In genomic region chr19:57886046-57886445, GRCh38 we compare ENCODE assay signal across 25 cellular contexts. TPM values are rescaled to one million over a fixed set of nuclear protein-coding genes. Genes with fewer than 3 reads are reported as not detected.
DNase-seq lines count a peak whose midpoint lies in the region; ATAC-seq and TF ChIP-seq lines count a peak whose summit lies in the region.
"Had no signal": no experiment of that assay in that cellular context is flagged by ENCODE, and none has a peak within 500 bp of the region (broad histone marks: within the 10 kb centered on the region; RNA-seq: fewer than 3 reads in every experiment).

No MANE protein-coding gene starts in this region.

- TF ChIP-seq CTCF in smooth muscle cell (IDR thresholded peaks at IDR 0.05; ENCODE audit: borderline replicate concordance, insufficient read depth, poor library complexity, severe bottlenecking) = no peak

- no peak overlapping the region for H3K9ac ChIP-seq in smooth muscle cell (ENCODE audit: low read depth)

- CTCF ChIA-PET in activated CD8-positive, alpha-beta T cell treated with anti-CD3 and anti-CD28 coated beads, Interleukin-2, amount 10 ng/mL, durations not matched to agents 7 days and 5 days (lab: Charles Lee) = no interaction called here

- H3K79me2 ChIP-seq in smooth muscle cell (ENCODE audit: low read depth) = peaks cover 55% of the 10 kb centered on the region

- no peak overlapping the region for H2AFZ ChIP-seq in smooth muscle cell (ENCODE audit: low read depth)

- H3K4me1 Mint-ChIP-seq in activated naive CD8-positive, alpha-beta T cell treated with anti-CD3 and anti-CD28 coated beads, Interleukin-2, amount 50 U/mL, for 24 hours = peaks cover 32% of the 10 kb centered on the region
- H3K4me1 Mint-ChIP-seq in memory B cell = peaks cover 18% of the 10 kb centered on the region
- peaks cover 25% of the 10 kb centered on the region for H3K4me1 Mint-ChIP-seq in activated CD8-positive, alpha-beta T cell treated with anti-CD3 and anti-CD28 coated beads, Interleukin-2, amount 10 ng/mL, durations not matched to agents 7 days and 5 days (ENCODE audit: low read depth)

- H3K9me3 Mint-ChIP-seq in activated naive CD8-positive, alpha-beta T cell treated with anti-CD3 and anti-CD28 coated beads, Interleukin-2, amount 50 U/mL, for 24 hours = peaks cover 29% of the 10 kb centered on the region
- peaks cover 2% of the 10 kb centered on the region for H3K9me3 Mint-ChIP-seq in memory B cell
- peaks cover 15% of the 10 kb centered on the region for H3K9me3 Mint-ChIP-seq in activated CD8-positive, alpha-beta T cell treated with anti-CD3 and anti-CD28 coated beads, Interleukin-2, amount 10 ng/mL, durations not matched to agents 7 days and 5 days (ENCODE audit: insufficient read depth)

- no peak overlapping the region for H3K27ac Mint-ChIP-seq in activated naive CD8-positive, alpha-beta T cell treated with anti-CD3 and anti-CD28 coated beads, Interleukin-2, amount 50 U/mL, for 24 hours
- no peak overlapping the region for H3K27ac Mint-ChIP-seq in memory B cell
- H3K27ac Mint-ChIP-seq in activated CD8-positive, alpha-beta T cell treated with anti-CD3 and anti-CD28 coated beads, Interleukin-2, amount 10 ng/mL, durations not matched to agents 7 days and 5 days = no peak overlapping the region
- H3K27ac Mint-ChIP-seq: IgD-negative memory B cell; T-helper 1 cell treated with Interleukin-12 subunit alpha and Interleukin-12 subunit beta and Interleukin-4 antibody, amounts not matched to agents 30 μg/mL and 1 μg/mL, for 36 hours had no signal

- POLR2A ChIA-PET in activated CD8-positive, alpha-beta T cell treated with anti-CD3 and anti-CD28 coated beads, Interleukin-2, amount 10 ng/mL, durations not matched to agents 7 days and 5 days (lab: Charles Lee) = no interaction called here

- no peak overlapping the region for H3K4me2 ChIP-seq in smooth muscle cell

- peaks cover 64% of the 10 kb centered on the region for H3K36me3 Mint-ChIP-seq in activated naive CD8-positive, alpha-beta T cell treated with anti-CD3 and anti-CD28 coated beads, Interleukin-2, amount 50 U/mL, for 24 hours (ENCODE audit: low read depth)
- peaks cover 29% of the 10 kb centered on the region for H3K36me3 Mint-ChIP-seq in memory B cell
- H3K36me3 Mint-ChIP-seq in activated CD8-positive, alpha-beta T cell treated with anti-CD3 and anti-CD28 coated beads, Interleukin-2, amount 10 ng/mL, durations not matched to agents 7 days and 5 days (ENCODE audit: low read depth) = peaks cover 70% of the 10 kb centered on the region

- H3K27me3 ChIP-seq in right cardiac atrium (ENCODE audit: control insufficient read depth, insufficient read depth) (no peaks in the 10 kb centered on the region), smooth muscle cell (ENCODE audit: low read depth) (no peaks in the 10 kb centered on the region)
- H3K27me3 ChIP-seq: dorsolateral prefrontal cortex, vagina had no signal

- H3K9me3 ChIP-seq in right cardiac atrium (ENCODE audit: control insufficient read depth, low read length) = no peaks in the 10 kb centered on the region
- no peaks in the 10 kb centered on the region for H3K9me3 ChIP-seq in smooth muscle cell (replicated peaks; ENCODE audit: low read depth)

- no peaks in the 10 kb centered on the region for H3F3A ChIP-seq in smooth muscle cell (ENCODE audit: low read depth)

- H3K4me3 ChIP-seq in right cardiac atrium (ENCODE audit: low read length) (no peak overlapping the region), smooth muscle cell (no peak overlapping the region)
- H3K4me3 ChIP-seq: mucosa of descending colon, vagina had no signal

- H3K4me1 ChIP-seq in right cardiac atrium (ENCODE audit: control insufficient read depth, insufficient read depth, low read length) = no peaks in the 10 kb centered on the region
- peaks cover 13% of the 10 kb centered on the region for H3K4me1 ChIP-seq in smooth muscle cell (ENCODE audit: low read depth)

- no peaks in the 10 kb centered on the region for H3K27me3 Mint-ChIP-seq in activated naive CD8-positive, alpha-beta T cell treated with anti-CD3 and anti-CD28 coated beads, Interleukin-2, amount 50 U/mL, for 24 hours
- no peaks in the 10 kb centered on the region for H3K27me3 Mint-ChIP-seq in memory B cell
- H3K27me3 Mint-ChIP-seq in activated CD8-positive, alpha-beta T cell treated with anti-CD3 and anti-CD28 coated beads, Interleukin-2, amount 10 ng/mL, durations not matched to agents 7 days and 5 days (ENCODE audit: low read depth) = no peaks in the 10 kb centered on the region
- H3K27me3 Mint-ChIP-seq: central memory CD8-positive, alpha-beta T cell; IgD-negative memory B cell had no signal

- H4K20me1 ChIP-seq in smooth muscle cell (ENCODE audit: low read depth) = peaks cover 7% of the 10 kb centered on the region

- ATAC-seq in right cardiac atrium = no peak
- no peak for ATAC-seq in Right ventricle myocardium inferior
- no peak for ATAC-seq in activated naive CD8-positive, alpha-beta T cell treated with anti-CD3 and anti-CD28 coated beads, Interleukin-2, amount 50 U/mL, for 24 hours
- no peak for ATAC-seq in memory B cell (ENCODE audit: low read depth)
- no peak for ATAC-seq in HG03025 (IDR thresholded peaks at IDR 0.05; ENCODE audit: low FRiP score, unreplicated experiment)
- ATAC-seq in activated CD8-positive, alpha-beta T cell treated with anti-CD3 and anti-CD28 coated beads, Interleukin-2, amount 10 ng/mL, durations not matched to agents 7 days and 5 days = no peak
- ATAC-seq: mucosa of descending colon had no signal

- intact Hi-C loops in right cardiac atrium (cut with DNase I) = no loop called here
- intact Hi-C loops in Right ventricle myocardium inferior (cut with DNase I) = no loop called here

- 54% methylated on average over 3 of the region's 3 CpGs for WGBS in right cardiac atrium
- WGBS in smooth muscle cell (ENCODE audit: low lambda C conversion rate) = 79% methylated on average over 3 of the region's 3 CpGs

- no peak for DNase-seq in right cardiac atrium
- no peak for DNase-seq in Right ventricle myocardium inferior (ENCODE audit: missing footprints)
- no peak for DNase-seq in activated naive CD8-positive, alpha-beta T cell treated with anti-CD3 and anti-CD28 coated beads, Interleukin-2, amount 50 U/mL, for 24 hours
- no peak for DNase-seq in memory B cell (ENCODE audit: low spot score in 2 of 2)
- no peak for DNase-seq in activated CD8-positive, alpha-beta T cell treated with anti-CD3 and anti-CD28 coated beads, Interleukin-2, amount 10 ng/mL, durations not matched to agents 7 days and 5 days
- DNase-seq in smooth muscle cell (lab: John Stamatoyannopoulos, UW; ENCODE audit: unreplicated experiment) = no peak
- no peak for DNase-seq in NOMO-1 treated with DMSO at 0.1 percent for 48 hours (lab: John Stamatoyannopoulos, UW; ENCODE audit: unreplicated experiment)
- DNase-seq: activated CD8-positive, alpha-beta memory T cell treated with anti-CD3 and anti-CD28 coated beads, Interleukin-2, amount 50 U/mL, for 48 hours; activated gamma-delta T cell treated with Interleukin-2 at 50 U/mL for 16 hours; C1 segment of cervical spinal cord; dorsolateral prefrontal cortex; GDM1; MM.1S; mucosa of descending colon; NCI-H2171; NCI-H69; occipital lobe; SHP77 treated with DMSO at 0.1 percent for 48 hours; substantia nigra had no signal

- H3K36me3 ChIP-seq in smooth muscle cell (ENCODE audit: low read depth) = no peaks in the 10 kb centered on the region

- H3K27ac ChIP-seq in right cardiac atrium (ENCODE audit: low read length) = peak overlapping the region; percentile 9
- H3K27ac ChIP-seq in smooth muscle cell (ENCODE audit: low read depth) = no peak overlapping the region
- H3K27ac ChIP-seq: dorsolateral prefrontal cortex, epithelial cell of prostate, vagina had no signal

- H3K4me3 Mint-ChIP-seq in activated naive CD8-positive, alpha-beta T cell treated with anti-CD3 and anti-CD28 coated beads, Interleukin-2, amount 50 U/mL, for 24 hours = peak overlapping the region; percentile 0
- peak overlapping the region; percentile 2 for H3K4me3 Mint-ChIP-seq in memory B cell
- H3K4me3 Mint-ChIP-seq in activated CD8-positive, alpha-beta T cell treated with anti-CD3 and anti-CD28 coated beads, Interleukin-2, amount 10 ng/mL, durations not matched to agents 7 days and 5 days = no peak overlapping the region
- H3K4me3 Mint-ChIP-seq: T-helper 1 cell treated with Interleukin-12 subunit alpha and Interleukin-12 subunit beta and Interleukin-4 antibody, amounts not matched to agents 30 μg/mL and 1 μg/mL, for 36 hours had no signal

RNA-seq across cellular contexts. Expression of gene ZNF814, which starts 2.8 kb away (rescaled TPM):
- total RNA-seq in right cardiac atrium (10 to 100 TPM in 3 of 4 donors, 1 to 10 TPM in 1; 9.5 to 13.8 (median 12.3) TPM), Right ventricle myocardium inferior (12.7 TPM), smooth muscle cell (9.6 and 16.7 TPM in 2 replicates)
- polyA plus RNA-seq in right cardiac atrium (13.0 TPM), smooth muscle cell (9.7 and 13.5 TPM in 2 replicates)
- total RNA-seq in activated CD8-positive, alpha-beta T cell treated with anti-CD3 and anti-CD28 coated beads, Interleukin-2, amount 10 ng/mL, durations not matched to agents 7 days and 5 days = 10 to 100 TPM; 26.2 to 29.0 TPM

RNA-seq across cellular contexts. Expression of gene ZNF417, which starts 30.3 kb away (rescaled TPM):
- 10 to 100 TPM; 10.2 to 12.7 (median 11.8) TPM for total RNA-seq in right cardiac atrium
- polyA plus RNA-seq in right cardiac atrium = 4.6 TPM
- 9.5 TPM for total RNA-seq in Right ventricle myocardium inferior
- total RNA-seq in activated CD8-positive, alpha-beta T cell treated with anti-CD3 and anti-CD28 coated beads, Interleukin-2, amount 10 ng/mL, durations not matched to agents 7 days and 5 days = 10 to 100 TPM; 21.1 to 21.4 TPM
- 9.8 and 12.0 TPM in 2 replicates for total RNA-seq in smooth muscle cell
- 2.6 and 5.1 TPM in 2 replicates for polyA plus RNA-seq in smooth muscle cell

RNA-seq across cellular contexts. Expression of gene ZNF587, which starts 36.4 kb away (rescaled TPM):
- total RNA-seq in right cardiac atrium (10 to 100 TPM; 19.6 to 23.8 (median 21.8) TPM), Right ventricle myocardium inferior (16.4 TPM), smooth muscle cell (13.9 and 22.8 TPM in 2 replicates)
- polyA plus RNA-seq in right cardiac atrium (16.3 TPM), smooth muscle cell (3.9 and 8.5 TPM in 2 replicates)
- total RNA-seq in activated CD8-positive, alpha-beta T cell treated with anti-CD3 and anti-CD28 coated beads, Interleukin-2, amount 10 ng/mL, durations not matched to agents 7 days and 5 days = 10 to 100 TPM; 32.0 to 34.6 TPM

RNA-seq across cellular contexts. Expression of gene ZNF418, which starts 49.2 kb away (rescaled TPM):
- total RNA-seq in right cardiac atrium (10 to 100 TPM; 11.1 to 16.7 (median 12.4) TPM), Right ventricle myocardium inferior (11.0 TPM), smooth muscle cell (7.5 and 10.2 TPM in 2 replicates)
- polyA plus RNA-seq in right cardiac atrium (9.7 TPM), smooth muscle cell (1.6 and 1.8 TPM in 2 replicates)
- total RNA-seq in activated CD8-positive, alpha-beta T cell treated with anti-CD3 and anti-CD28 coated beads, Interleukin-2, amount 10 ng/mL, durations not matched to agents 7 days and 5 days = 1 to 10 TPM; 4.2 to 6.2 TPM

RNA-seq across cellular contexts. Expression of gene ZNF587B, which starts 55.9 kb away (rescaled TPM):
- total RNA-seq in right cardiac atrium (1 to 10 TPM; 5.8 to 9.3 (median 6.6) TPM), Right ventricle myocardium inferior (7.5 TPM), smooth muscle cell (6.7 and 8.0 TPM in 2 replicates)
- polyA plus RNA-seq in right cardiac atrium (4.3 TPM), smooth muscle cell (1.2 and 4.3 TPM in 2 replicates)
- total RNA-seq in activated CD8-positive, alpha-beta T cell treated with anti-CD3 and anti-CD28 coated beads, Interleukin-2, amount 10 ng/mL, durations not matched to agents 7 days and 5 days = 10 to 100 TPM; 18.7 to 22.2 TPM
